In genomic region chr19:42606660-42607351, GRCh38 we compare ENCODE assay signal across 9 cellular contexts. TPM values are rescaled to one million over a fixed set of nuclear protein-coding genes. Genes with fewer than 3 reads are reported as not detected.
DNase-seq lines count a peak whose midpoint lies in the region; ATAC-seq and TF ChIP-seq lines count a peak whose summit lies in the region.
"Had no signal": no experiment of that assay in that cellular context is flagged by ENCODE, and none has a peak within 500 bp of the region (broad histone marks: within the 10 kb centered on the region; RNA-seq: fewer than 3 reads in every experiment).

No MANE protein-coding gene starts in this region.

- BruUV-seq in PC-3 (replicated peaks; lab: Mats Ljungman, UMichigan), result no TSS peak

- H3K9ac ChIP-seq in PC-3 (ENCODE audit: low read length) (no peak overlapping the region), smooth muscle cell (ENCODE audit: low read depth) (no peak overlapping the region)

- H3K36me3 Mint-ChIP-seq in HFFc6 (ENCODE audit: low read depth), result no peaks in the 10 kb centered on the region

- CTCF ChIA-PET in PC-3 (lab: Charles Lee), result no interaction called here

- no peak overlapping the region for H3K27ac ChIP-seq in PC-3 (ENCODE audit: low read length)
- H3K27ac ChIP-seq in heart right ventricle, result no peak overlapping the region
- H3K27ac ChIP-seq in smooth muscle cell (ENCODE audit: low read depth), result no peak overlapping the region

- DNase-seq in COR-L47 (lab: John Stamatoyannopoulos, UW), result peak; percentile 42
- peak; percentile 44 for DNase-seq in HFFc6
- peak; percentile 80 for DNase-seq in PC-3
- peak; percentile 13 for DNase-seq in activated effector memory CD4-positive, alpha-beta T cell treated with Interleukin-2 at 50 U/mL for 16 hours
- peak in 1 of 2 donors; percentile 40 for DNase-seq in heart right ventricle
- DNase-seq in smooth muscle cell (lab: John Stamatoyannopoulos, UW; ENCODE audit: unreplicated experiment), result no peak

- H3K4me1 ChIP-seq in PC-3 (ENCODE audit: insufficient read depth, low read length) (no peaks in the 10 kb centered on the region), heart right ventricle (no peaks in the 10 kb centered on the region), smooth muscle cell (ENCODE audit: low read depth) (no peaks in the 10 kb centered on the region)

- intact Hi-C loops in PC-3 (cut with micrococcal nuclease) (no loop called here), heart right ventricle (cut with DNase I) (no loop called here)

- no peaks in the 10 kb centered on the region for H3K9me3 ChIP-seq in PC-3 (ENCODE audit: low read length)
- no peaks in the 10 kb centered on the region for H3K9me3 ChIP-seq in heart right ventricle
- H3K9me3 ChIP-seq in smooth muscle cell (replicated peaks; ENCODE audit: low read depth), result no peaks in the 10 kb centered on the region

- no peak overlapping the region for H3K27ac Mint-ChIP-seq in HFFc6

- TF ChIP-seq CTCF in HFFc6 (IDR thresholded peaks at IDR 0.05) (peak; percentile 92), PC-3 (conservative IDR thresholded peaks at IDR 0.05; ENCODE audit: low read depth, low read length) (peak; percentile 83), heart right ventricle (IDR thresholded peaks at IDR 0.05) (peak; percentile 6 to 81 (median 52)), smooth muscle cell (IDR thresholded peaks at IDR 0.05; ENCODE audit: borderline replicate concordance, insufficient read depth, poor library complexity, severe bottlenecking) (peak; percentile 27)

- H3K36me3 ChIP-seq in PC-3 (ENCODE audit: low read depth, low read length) (no peaks in the 10 kb centered on the region), heart right ventricle (no peaks in the 10 kb centered on the region), smooth muscle cell (ENCODE audit: low read depth) (no peaks in the 10 kb centered on the region)

- peak overlapping the region; percentile 26; the same call in 1 of the 2 replicates for H3K4me2 ChIP-seq in PC-3 (ENCODE audit: low read length)
- no peak overlapping the region for H3K4me2 ChIP-seq in smooth muscle cell

- peak overlapping the region; percentile 48; the same call in 1 of the 2 replicates for H2AFZ ChIP-seq in PC-3 (ENCODE audit: low read length)
- no peak overlapping the region for H2AFZ ChIP-seq in smooth muscle cell (ENCODE audit: low read depth)

- H4K20me1 ChIP-seq in PC-3 (ENCODE audit: low read length) (no peaks in the 10 kb centered on the region), smooth muscle cell (ENCODE audit: low read depth) (no peaks in the 10 kb centered on the region)

- POLR2A ChIA-PET in PC-3 (lab: Charles Lee; ENCODE audit: unreplicated experiment), result no interaction called here

- WGBS in heart right ventricle, 2 donors, result 36 to 37% methylated on average over 14 of the region's 14 CpGs
- WGBS in smooth muscle cell (ENCODE audit: low lambda C conversion rate), result 44% methylated on average over 14 of the region's 14 CpGs

- H3F3A ChIP-seq in PC-3 (ENCODE audit: low read length, unreplicated experiment) (no peaks in the 10 kb centered on the region), smooth muscle cell (ENCODE audit: low read depth) (no peaks in the 10 kb centered on the region)

- H3K79me2 ChIP-seq in PC-3 (ENCODE audit: low read length) (no peaks in the 10 kb centered on the region), smooth muscle cell (ENCODE audit: low read depth) (no peaks in the 10 kb centered on the region)

- H3K27me3 ChIP-seq in PC-3 (ENCODE audit: low read length), result peaks cover 6% of the 10 kb centered on the region; the same call in 1 of the 2 replicates
- H3K27me3 ChIP-seq in heart right ventricle, result peaks cover 0 to 28% (median 4%) of the 10 kb centered on the region in 7 donors
- H3K27me3 ChIP-seq in smooth muscle cell (ENCODE audit: low read depth), result no peaks in the 10 kb centered on the region

- no peaks in the 10 kb centered on the region for H3K4me1 Mint-ChIP-seq in HFFc6 (ENCODE audit: low read depth)

- H3K9me3 Mint-ChIP-seq in HFFc6, result no peaks in the 10 kb centered on the region

- H3K4me3 ChIP-seq in PC-3 (ENCODE audit: low read length) (no peak overlapping the region), heart right ventricle (no peak overlapping the region), smooth muscle cell (no peak overlapping the region)

- H3K27me3 Mint-ChIP-seq in HFFc6 (ENCODE audit: insufficient read depth), result peaks cover 21% of the 10 kb centered on the region

- no peak overlapping the region for H3K4me3 Mint-ChIP-seq in HFFc6

- no peaks in the 10 kb centered on the region for H3K9me2 ChIP-seq in PC-3 (replicated peaks; ENCODE audit: low read length)

- peak; percentile 69 for ATAC-seq in PC-3
- ATAC-seq in heart right ventricle, result peak in 1 of 8 donors; percentile 17
- ATAC-seq in GM21447 (IDR thresholded peaks at IDR 0.05; ENCODE audit: unreplicated experiment), result no peak
- ATAC-seq in HG02870 (IDR thresholded peaks at IDR 0.05; ENCODE audit: unreplicated experiment), result no peak

RNA-seq across cellular contexts. Expression of gene CEACAM8, which starts 12.1 kb away (rescaled TPM):
- not detected for total RNA-seq in HFFc6 (2021; fragmentation: NEBNext Ultra II Directional; extraction: Animal tissue kit (Norgen Biotek cat#: 25700))
- total RNA-seq in PC-3 (2014; rRNA removed) (not detected in 2 replicates), heart right ventricle (under 1 TPM in 2 of 10 donors, not detected in 8; 0.15 to 0.76 TPM), smooth muscle cell (not detected in 2 replicates)
- polyA plus RNA-seq in heart right ventricle (not detected), smooth muscle cell (not detected in 2 replicates)
- total RNA-seq: T-helper 2 cell treated with Interferon-gamma antibody and Interleukin-4, amounts not matched to agents 100 ng/mL and 5 ng/mL, for 36 hours had no signal

Comparison
In these comparisons a context has a peak if more than half of its experiments do, and no peak if none do; other contexts are left out.
1. CTCF ChIP-seq: peak in every context shown above with its lines; median percentile 92 in HFFc6; 83 in PC-3; 52 in heart right ventricle; 27 in smooth muscle cell.